8 cellular contexts compared by ENCODE assay signal in genomic region chr2:218733615-218734021, GRCh38. TPM values are rescaled to one million over a fixed set of nuclear protein-coding genes. Genes with fewer than 3 reads are reported as not detected.
DNase-seq lines count a peak whose midpoint lies in the region; ATAC-seq and TF ChIP-seq lines count a peak whose summit lies in the region.

No MANE protein-coding gene starts in this region.

- no peak for TF ChIP-seq CTCF in left lung (IDR thresholded peaks at IDR 0.05)

- no peaks in the 10 kb centered on the region for H3K9me3 ChIP-seq in left lung

- DNase-seq in GM03348 (ENCODE audit: low spot score), result peak; percentile 51
- peak in 1 of 2 donors; percentile 84 for DNase-seq in left lung
- no peak for DNase-seq in NCI-H524 treated with DMSO at 0.1 percent for 48 hours (lab: John Stamatoyannopoulos, UW)
- no peak for DNase-seq in dermis blood vessel endothelial cell

- peaks cover 0 to 13% of the 10 kb centered on the region in 2 donors for H3K36me3 ChIP-seq in left lung

- H3K4me3 ChIP-seq in left lung, result no peak overlapping the region

- peak overlapping the region; percentile 55 for H3K27ac ChIP-seq in angular gyrus (ENCODE audit: low read depth, low read length)
- peak overlapping the region; percentile 88 to 90 for H3K27ac ChIP-seq in left lung

- ATAC-seq in HG03521 (IDR thresholded peaks at IDR 0.05; ENCODE audit: unreplicated experiment) (peak; percentile 65), left lung (peak; percentile 84), GM21447 (IDR thresholded peaks at IDR 0.05; ENCODE audit: unreplicated experiment) (no peak), GM21825 (IDR thresholded peaks at IDR 0.05; ENCODE audit: unreplicated experiment) (no peak)

- peaks cover 18 to 59% of the 10 kb centered on the region in 2 donors for H3K4me1 ChIP-seq in left lung

- no peaks in the 10 kb centered on the region for H3K27me3 ChIP-seq in left lung

- intact Hi-C loops in left lung (cut with DNase I), result no loop called here

RNA-seq across cellular contexts. Expression of gene TTLL4, which starts 23.0 kb away (rescaled TPM):
- total RNA-seq in left lung, result 10 to 100 TPM; 26.0 to 38.4 TPM
- 7.6 and 9.4 TPM in 2 replicates for total RNA-seq in dermis blood vessel endothelial cell

RNA-seq across cellular contexts. Expression of gene CYP27A1, which starts 48.3 kb away (rescaled TPM):
- total RNA-seq in left lung, result 10 to 100 TPM; 77.9 to 95.9 TPM
- total RNA-seq in dermis blood vessel endothelial cell, result 8.6 and 12.8 TPM in 2 replicates

Comparison
In these comparisons a context has a peak if more than half of its experiments do, and no peak if none do; other contexts are left out.
1. ATAC-seq: peak in HG03521 (single experiment) and left lung (single experiment); none in GM21447 (single experiment) and GM21825 (single experiment).